In the genomic region with DNA sequence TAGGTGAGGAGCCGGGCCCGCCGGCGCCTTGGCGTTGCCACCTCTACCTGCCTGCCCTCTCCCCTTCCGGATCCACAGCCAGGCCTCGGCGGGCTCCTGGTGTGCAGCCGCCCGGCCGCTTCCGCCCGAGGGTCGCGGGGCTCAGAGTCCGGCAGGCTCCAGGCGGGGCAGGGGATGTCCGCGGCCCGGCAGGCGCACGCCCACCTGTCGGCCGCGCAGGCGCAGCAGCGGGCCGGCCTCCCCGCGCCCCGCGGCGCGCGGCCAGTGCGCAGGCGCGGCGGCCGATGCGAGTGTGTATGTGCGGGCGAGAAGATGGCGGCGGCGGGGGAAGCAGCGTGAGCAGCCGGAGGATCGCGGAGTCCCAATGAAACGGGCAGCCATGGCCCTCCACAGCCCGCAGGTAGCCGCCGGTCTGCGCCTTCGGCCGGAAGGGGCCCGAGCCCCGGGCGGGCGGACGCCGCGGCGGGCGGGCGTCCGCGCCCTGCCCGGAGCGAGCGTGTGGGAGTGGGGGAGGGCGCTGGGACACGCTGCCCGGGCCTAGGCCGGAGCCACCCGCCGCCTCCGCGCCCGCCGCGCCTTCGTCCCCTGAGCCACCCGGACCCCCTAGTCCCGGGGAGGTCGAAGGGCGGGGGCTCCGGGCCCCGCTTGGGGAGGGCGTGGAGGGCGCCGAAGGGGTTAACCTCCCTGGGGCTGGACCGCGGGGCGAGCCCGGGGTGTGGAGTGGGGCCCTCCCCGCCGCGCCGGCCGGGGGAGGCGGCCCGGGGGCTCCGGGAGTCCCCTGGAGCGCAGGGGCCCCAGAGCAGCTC, we compare ENCODE assay signal across 8 cellular contexts. TPM values are rescaled to one million over a fixed set of nuclear protein-coding genes. Genes with fewer than 3 reads are reported as not detected.
DNase-seq lines count a peak whose midpoint lies in the region; ATAC-seq and TF ChIP-seq lines count a peak whose summit lies in the region.

A gene with protein sequence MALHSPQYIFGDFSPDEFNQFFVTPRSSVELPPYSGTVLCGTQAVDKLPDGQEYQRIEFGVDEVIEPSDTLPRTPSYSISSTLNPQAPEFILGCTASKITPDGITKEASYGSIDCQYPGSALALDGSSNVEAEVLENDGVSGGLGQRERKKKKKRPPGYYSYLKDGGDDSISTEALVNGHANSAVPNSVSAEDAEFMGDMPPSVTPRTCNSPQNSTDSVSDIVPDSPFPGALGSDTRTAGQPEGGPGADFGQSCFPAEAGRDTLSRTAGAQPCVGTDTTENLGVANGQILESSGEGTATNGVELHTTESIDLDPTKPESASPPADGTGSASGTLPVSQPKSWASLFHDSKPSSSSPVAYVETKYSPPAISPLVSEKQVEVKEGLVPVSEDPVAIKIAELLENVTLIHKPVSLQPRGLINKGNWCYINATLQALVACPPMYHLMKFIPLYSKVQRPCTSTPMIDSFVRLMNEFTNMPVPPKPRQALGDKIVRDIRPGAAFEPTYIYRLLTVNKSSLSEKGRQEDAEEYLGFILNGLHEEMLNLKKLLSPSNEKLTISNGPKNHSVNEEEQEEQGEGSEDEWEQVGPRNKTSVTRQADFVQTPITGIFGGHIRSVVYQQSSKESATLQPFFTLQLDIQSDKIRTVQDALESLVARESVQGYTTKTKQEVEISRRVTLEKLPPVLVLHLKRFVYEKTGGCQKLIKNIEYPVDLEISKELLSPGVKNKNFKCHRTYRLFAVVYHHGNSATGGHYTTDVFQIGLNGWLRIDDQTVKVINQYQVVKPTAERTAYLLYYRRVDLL (plus strand): TSS at position 289 of the 806 bp plus-strand sequence. CDS start 91 bp downstream, at position 380.

- H3K4me3 ChIP-seq in fibroblast of pulmonary artery (replicated peaks; ENCODE audit: low read depth, low read length) = peak within 1 kb of the TSS; percentile 91

- H3K36me3 Mint-ChIP-seq in IgD-negative memory B cell = no peaks in the 10 kb centered on the region
- H3K36me3 Mint-ChIP-seq in natural killer cell treated with Interleukin-12 subunit alpha and Interleukin-12 subunit beta and Interleukin-15 and Interleukin-18, amount 100 ng/mL, for 72 hours = no peaks in the 10 kb centered on the region

- H3K9me3 Mint-ChIP-seq in IgD-negative memory B cell = no peaks in the 10 kb centered on the region
- no peaks in the 10 kb centered on the region for H3K9me3 Mint-ChIP-seq in natural killer cell treated with Interleukin-12 subunit alpha and Interleukin-12 subunit beta and Interleukin-15 and Interleukin-18, amount 100 ng/mL, for 72 hours

- no peaks in the 10 kb centered on the region for H3K27me3 Mint-ChIP-seq in IgD-negative memory B cell
- no peaks in the 10 kb centered on the region for H3K27me3 Mint-ChIP-seq in natural killer cell treated with Interleukin-12 subunit alpha and Interleukin-12 subunit beta and Interleukin-15 and Interleukin-18, amount 100 ng/mL, for 72 hours

- H3K4me1 Mint-ChIP-seq in IgD-negative memory B cell = peaks cover 29 to 37% (median 30%) of the 10 kb centered on the region in 3 donors
- H3K4me1 Mint-ChIP-seq in natural killer cell treated with Interleukin-12 subunit alpha and Interleukin-12 subunit beta and Interleukin-15 and Interleukin-18, amount 100 ng/mL, for 72 hours (ENCODE audit: low read depth in 2 of 2) = peaks cover 20 to 32% of the 10 kb centered on the region in 2 donors

- DNase-seq in DMS114 treated with DMSO at 0.1 percent for 48 hours (lab: John Stamatoyannopoulos, UW; ENCODE audit: unreplicated experiment) (peak; percentile 65), RPMI7951 (ENCODE audit: low read depth) (peak; percentile 69), fibroblast of pulmonary artery (ENCODE audit: low read depth) (peak; percentile 73)
- DNase-seq in activated T-helper 1 cell treated with anti-CD3 and anti-CD28 coated beads, Interleukin-2, amount 50 U/mL, for 16 hours (ENCODE audit: low read depth in 1 of 2, low spot score in 1 of 2) = peak; percentile 59 to 81
- DNase-seq in natural killer cell treated with Interleukin-12 subunit alpha and Interleukin-12 subunit beta and Interleukin-15 and Interleukin-18, amount 100 ng/mL, for 72 hours (ENCODE audit: low spot score) = peak; percentile 88
- peak; percentile 77 for DNase-seq in stimulated activated naive CD4-positive, alpha-beta T cell treated with Interleukin-2 at 50 U/mL for 16 hours (lab: John Stamatoyannopoulos, UW)

- peak; percentile 78 for ATAC-seq in GM21515 (IDR thresholded peaks at IDR 0.05; ENCODE audit: unreplicated experiment)
- ATAC-seq in natural killer cell treated with Interleukin-12 subunit alpha and Interleukin-12 subunit beta and Interleukin-15 and Interleukin-18, amount 100 ng/mL, for 72 hours = peak; percentile 91 to 94

- peak within 1 kb of the TSS; percentile 90 to 98 (median 97) for H3K27ac Mint-ChIP-seq in IgD-negative memory B cell
- H3K27ac Mint-ChIP-seq in natural killer cell treated with Interleukin-12 subunit alpha and Interleukin-12 subunit beta and Interleukin-15 and Interleukin-18, amount 100 ng/mL, for 72 hours = peak within 1 kb of the TSS; percentile 75 to 95

- no peak for TF ChIP-seq CTCF in fibroblast of pulmonary artery (IDR thresholded peaks at IDR 0.05; ENCODE audit: low read length, missing control alignments)

- H3K4me3 Mint-ChIP-seq in IgD-negative memory B cell = peak within 1 kb of the TSS; percentile 94 to 99 (median 96)
- H3K4me3 Mint-ChIP-seq in natural killer cell treated with Interleukin-12 subunit alpha and Interleukin-12 subunit beta and Interleukin-15 and Interleukin-18, amount 100 ng/mL, for 72 hours = peak within 1 kb of the TSS; percentile 98

RNA-seq across cellular contexts. Expression of the gene that starts here (rescaled TPM):
- polyA plus RNA-seq in IgD-negative memory B cell = 95.8 TPM
- total RNA-seq in RPMI7951 (2014; rRNA removed; shearing (Covaris generic)) = 51.1 and 54.6 TPM in 2 replicates
- 100 to 1,000 TPM; 111 to 156 TPM for total RNA-seq in natural killer cell treated with Interleukin-12 subunit alpha and Interleukin-12 subunit beta and Interleukin-15 and Interleukin-18, amount 100 ng/mL, for 72 hours

Comparison
In these comparisons a context has a peak if more than half of its experiments do, and no peak if none do; other contexts are left out.
1. Peak in every context shown above with its lines: DNase-seq, ATAC-seq and H3K4me3 ChIP-seq.